Comparison of ENCODE assay signal across 22 cellular contexts in the genomic region with DNA sequence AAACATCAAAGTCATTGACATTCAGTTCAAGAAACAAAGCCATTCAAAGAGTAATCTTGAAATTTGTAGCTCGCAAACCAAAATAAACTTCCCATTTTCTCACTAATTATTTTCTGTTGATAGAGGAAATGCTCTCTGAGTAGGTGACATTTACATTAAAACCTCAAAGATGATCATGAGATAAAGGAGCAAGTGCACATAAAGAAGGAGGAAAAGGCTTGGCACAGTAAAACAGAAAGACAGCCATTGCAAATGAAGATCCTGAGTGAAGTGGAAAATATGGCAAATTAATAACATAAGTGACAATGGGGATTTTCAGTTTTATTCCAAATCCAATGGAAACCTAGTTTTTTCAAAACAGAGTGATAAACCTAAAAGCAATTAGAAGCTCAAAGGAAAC.
"Had no signal": no experiment of that assay in that cellular context is flagged by ENCODE, and none has a peak within 500 bp of the region (broad histone marks: within the 10 kb centered on the region; RNA-seq: fewer than 3 reads in every experiment).

No MANE protein-coding gene starts in this region.

- H3K4me1 ChIP-seq: colonic mucosa, esophagus squamous epithelium, gastrocnemius medialis, heart right ventricle, left lung, lower lobe of right lung had no signal

- H3K4me3 ChIP-seq: colonic mucosa, esophagus squamous epithelium, gastrocnemius medialis, heart right ventricle, left lung, lower lobe of right lung, mucosa of descending colon had no signal

- H3K27ac Mint-ChIP-seq: dendritic cell treated with granulocyte-macrophage colony-stimulating factor and Interleukin-4, amounts not matched to agents 40 ng/mL and 50 ng/mL, for 4 days; effector memory CD8-positive, alpha-beta T cell; endodermal cell; naive B cell had no signal

- H3K4me3 Mint-ChIP-seq: dendritic cell treated with granulocyte-macrophage colony-stimulating factor and Interleukin-4, amounts not matched to agents 40 ng/mL and 50 ng/mL, for 4 days; effector memory CD8-positive, alpha-beta T cell; endodermal cell; naive B cell had no signal

- H3K4me1 Mint-ChIP-seq: naive B cell had no signal

- H3K9me3 Mint-ChIP-seq: dendritic cell treated with granulocyte-macrophage colony-stimulating factor and Interleukin-4, amounts not matched to agents 40 ng/mL and 50 ng/mL, for 4 days; endodermal cell had no signal

- ATAC-seq: effector memory CD8-positive, alpha-beta T cell; esophagus mucosa; gastrocnemius medialis; heart right ventricle; left cardiac atrium; left ventricle myocardium superior; mucosa of descending colon had no signal

- H3K36me3 Mint-ChIP-seq: naive B cell had no signal

- H3K27ac ChIP-seq: colonic mucosa, epithelial cell of prostate, esophagus squamous epithelium, gastrocnemius medialis, heart right ventricle, left lung, lower lobe of right lung had no signal

- H3K27me3 Mint-ChIP-seq: dendritic cell treated with granulocyte-macrophage colony-stimulating factor and Interleukin-4, amounts not matched to agents 40 ng/mL and 50 ng/mL, for 4 days; effector memory CD8-positive, alpha-beta T cell; naive B cell had no signal

- H3K36me3 ChIP-seq: colonic mucosa, esophagus squamous epithelium, gastrocnemius medialis, heart right ventricle, left lung, lower lobe of right lung had no signal

- H3K9me3 ChIP-seq: colonic mucosa, esophagus squamous epithelium, gastrocnemius medialis, left lung, lower lobe of right lung had no signal

- DNase-seq: colonic mucosa; cortex of kidney; effector CD8-positive, alpha-beta T cell; effector memory CD8-positive, alpha-beta T cell; endodermal cell; erythroblast; esophagus squamous epithelium; foreskin melanocyte; gastrocnemius medialis; glutamatergic neuron; head of caudate nucleus; heart right ventricle; hippocampal formation; left cardiac atrium; left lung; left ventricle myocardium superior; lower lobe of right lung; mucosa of descending colon; naive B cell had no signal

- H3K27me3 ChIP-seq: colonic mucosa, esophagus squamous epithelium, gastrocnemius medialis, heart right ventricle, left lung had no signal
